ENCODE assay signal across 8 cellular contexts in genomic region chr2:234368861-234369261, GRCh38.
DNase-seq lines count a peak whose midpoint lies in the region; ATAC-seq and TF ChIP-seq lines count a peak whose summit lies in the region.

No MANE protein-coding gene starts in this region.

- peak overlapping the region in 1 of 7 donors; percentile 72 for H3K27ac Mint-ChIP-seq in CD14-positive monocyte

- H3K36me3 ChIP-seq in BJ (ENCODE audit: control insufficient read depth, insufficient read depth, low read length): no peaks in the 10 kb centered on the region
- no peaks in the 10 kb centered on the region for H3K36me3 ChIP-seq in suprapubic skin
- no peaks in the 10 kb centered on the region for H3K36me3 ChIP-seq in right lobe of liver

- POLR2A ChIA-PET in BJ (lab: Charles Lee): interaction anchor here (0.5 kb wide), 1 partner anchor 11 kb away, joined by 3 read pairs; no protein-coding TSS in a partner anchor

- H3K9me3 Mint-ChIP-seq in CD14-positive monocyte: no peaks in the 10 kb centered on the region

- H3K27me3 Mint-ChIP-seq in CD14-positive monocyte (ENCODE audit: low read depth in 3 of 3): peaks cover 3 to 11% (median 4%) of the 10 kb centered on the region in 3 donors

- 17% methylated on average over 1 of the region's 1 CpG for WGBS in suprapubic skin
- WGBS in right lobe of liver (ENCODE audit: insufficient coverage, low coverage, low lambda C conversion rate, missing lambda C conversion rate): 20% methylated on average over 1 of the region's 1 CpG

- TF ChIP-seq EP300 in suprapubic skin (IDR thresholded peaks at IDR 0.05): no peak

- peaks cover 11% of the 10 kb centered on the region for H3K4me1 Mint-ChIP-seq in CD14-positive monocyte

- TF ChIP-seq CTCF in BJ (IDR thresholded peaks at IDR 0.05; ENCODE audit: insufficient read depth, low read depth, low read length) (0 out of 2 replicates have a peak, but pooled peaks have one; percentile 6), suprapubic skin (IDR thresholded peaks at IDR 0.05) (no peak), CD14-positive monocyte (IDR thresholded peaks at IDR 0.05) (no peak), right lobe of liver (IDR thresholded peaks at IDR 0.05) (no peak)

- H3K4me3 ChIP-seq in BJ (ENCODE audit: low read depth, low read length) (no peak overlapping the region), suprapubic skin (no peak overlapping the region), right lobe of liver (no peak overlapping the region)

- CTCF ChIA-PET in BJ (lab: Yijun Ruan, JAX): interaction anchor here (1.0 kb wide), 2 partner anchors 23 to 80 kb away, joined by 3 read pairs; no protein-coding TSS in a partner anchor

- H3K27ac ChIP-seq in suprapubic skin: peak overlapping the region; percentile 90
- no peak overlapping the region for H3K27ac ChIP-seq in right lobe of liver

- no peak overlapping the region for H3K4me3 Mint-ChIP-seq in CD14-positive monocyte

- DNase-seq in BJ (ENCODE audit: low read depth): peak; percentile 32
- DNase-seq in NCI-H2081 treated with DMSO at 0.1 percent for 48 hours (lab: John Stamatoyannopoulos, UW): peak; percentile 16
- peak; percentile 32 for DNase-seq in activated T-helper 1 cell treated with Interleukin-2 at 50 U/mL for 16 hours (ENCODE audit: low read depth)
- peak; percentile 5 for DNase-seq in kidney glomerular epithelial cell (lab: John Stamatoyannopoulos, UW)
- no peak for DNase-seq in suprapubic skin (ENCODE audit: low spot score in 2 of 2)
- no peak for DNase-seq in CD14-positive monocyte (ENCODE audit: low spot score)
- no peak for DNase-seq in right lobe of liver

- H3K9me3 ChIP-seq in suprapubic skin: no peaks in the 10 kb centered on the region
- H3K9me3 ChIP-seq in right lobe of liver: no peaks in the 10 kb centered on the region

- TF ChIP-seq POLR2A in suprapubic skin (IDR thresholded peaks at IDR 0.05): no peak
- no peak for TF ChIP-seq POLR2A in right lobe of liver (IDR thresholded peaks at IDR 0.05)

- ATAC-seq in right lobe of liver (no peak), HG03342 (IDR thresholded peaks at IDR 0.05; ENCODE audit: unreplicated experiment) (no peak)

- H3K36me3 Mint-ChIP-seq in CD14-positive monocyte: no peaks in the 10 kb centered on the region

- peaks cover 69% of the 10 kb centered on the region for H3K4me1 ChIP-seq in suprapubic skin
- peaks cover 0 to 9% (median 0%) of the 10 kb centered on the region in 4 donors for H3K4me1 ChIP-seq in right lobe of liver

- intact Hi-C loops in CD14-positive monocyte (cut with micrococcal nuclease): no loop called here
- intact Hi-C loops in right lobe of liver (cut with DNase I): no loop called here

- H3K27me3 ChIP-seq in BJ (ENCODE audit: control insufficient read depth, insufficient read depth, low read length) (peaks cover 3% of the 10 kb centered on the region; the same call in 1 of the 2 replicates), suprapubic skin (no peaks in the 10 kb centered on the region), right lobe of liver (no peaks in the 10 kb centered on the region)

Comparison
In these comparisons a context has a peak if more than half of its experiments do, and no peak if none do; other contexts are left out.
1. DNase-seq: peak in BJ (single experiment), NCI-H2081 treated with DMSO at 0.1 percent for 48 hours (single experiment), activated T-helper 1 cell treated with Interleukin-2 at 50 U/mL for 16 hours (single experiment) and kidney glomerular epithelial cell (single experiment); none in suprapubic skin (0 of 2), CD14-positive monocyte (single experiment) and right lobe of liver (0 of 3).